8 cellular contexts compared by ENCODE assay signal in the genomic region with DNA sequence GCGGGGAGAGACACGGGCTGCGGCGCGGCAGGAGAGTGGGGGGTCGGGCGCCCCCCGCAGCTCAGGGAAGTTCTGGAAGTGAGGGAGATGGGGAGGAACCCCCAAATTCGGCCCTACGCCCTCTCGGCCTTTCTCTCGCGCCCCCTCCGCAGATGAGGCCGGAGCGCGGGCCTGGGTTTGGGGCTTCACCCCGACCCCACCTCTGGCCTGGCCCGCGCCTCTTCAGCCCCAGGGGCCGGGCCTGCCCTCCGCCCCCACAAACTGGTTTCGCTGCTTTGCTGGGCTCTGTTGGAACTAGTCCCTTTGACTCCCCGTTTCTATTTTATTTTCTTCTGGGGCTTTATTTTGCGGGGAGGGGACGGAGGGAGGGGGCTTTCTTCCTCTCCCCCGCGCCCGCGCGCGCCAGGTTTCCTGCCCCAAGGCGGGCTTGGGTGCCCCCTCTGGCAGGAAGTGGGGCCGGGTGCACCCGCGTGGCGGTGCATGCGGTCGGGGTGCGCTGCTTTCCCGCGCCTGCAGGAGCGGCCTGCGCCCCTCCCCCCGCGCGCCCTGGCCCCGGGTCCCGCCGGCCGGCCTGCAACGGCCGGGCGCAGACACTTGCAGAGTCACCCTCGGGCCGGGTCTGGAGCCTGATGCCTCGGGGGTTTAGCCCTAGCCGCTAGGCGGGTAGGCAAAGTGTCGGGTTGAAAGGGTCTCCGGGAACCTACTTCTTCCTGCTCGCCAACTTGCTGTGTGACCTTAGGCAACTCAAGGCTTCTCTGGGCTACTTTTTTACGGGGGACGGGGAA. TPM values are rescaled to one million over a fixed set of nuclear protein-coding genes. Genes with fewer than 3 reads are reported as not detected.
DNase-seq lines count a peak whose midpoint lies in the region; ATAC-seq and TF ChIP-seq lines count a peak whose summit lies in the region.

No MANE protein-coding gene starts in this region.

- H3K36me3 Mint-ChIP-seq in CD8-positive, alpha-beta memory T cell, result peaks cover 0 to 39% (median 2%) of the 10 kb centered on the region in 3 donors

- peak overlapping the region; percentile 76 for H3K4me2 ChIP-seq in neural cell (ENCODE audit: low read length)

- CTCF ChIA-PET in CD8-positive, alpha-beta memory T cell (lab: Charles Lee), result interaction anchor here (2.1 kb wide), 1 partner anchor 11 kb away, joined by 11 read pairs; a partner anchor contains a TSS

- DNase-seq in CD8-positive, alpha-beta memory T cell, result peak; percentile 54 to 83 (median 70)
- peak; percentile 89 for DNase-seq in H7
- no peak for DNase-seq in NT2/D1 (ENCODE audit: low read depth, low spot score)
- DNase-seq in activated T-cell treated with anti-CD3 and anti-CD28 coated beads, Interleukin-2, amount 50 U/mL, for 48 hours, result peak; percentile 85 to 87
- DNase-seq in fibroblast of pulmonary artery (ENCODE audit: low read depth), result no peak
- DNase-seq in upper lobe of right lung, result peak; percentile 81
- DNase-seq in foreskin melanocyte, result no peak

- H3K9me3 Mint-ChIP-seq in CD8-positive, alpha-beta memory T cell, result no peaks in the 10 kb centered on the region

- H3K9me2 ChIP-seq in neural cell (ENCODE audit: insufficient read depth, low read length), result no peaks in the 10 kb centered on the region

- H3K36me3 ChIP-seq in CD8-positive, alpha-beta memory T cell (ENCODE audit: insufficient read depth, low read length), result peaks cover 16% of the 10 kb centered on the region
- H3K36me3 ChIP-seq in H7 (replicated peaks; ENCODE audit: control insufficient read depth, insufficient read depth, low read length), result peaks cover 38% of the 10 kb centered on the region
- peaks cover 54% of the 10 kb centered on the region for H3K36me3 ChIP-seq in NT2/D1 (ENCODE audit: insufficient read depth, insufficient read length, low read length)
- no peaks in the 10 kb centered on the region for H3K36me3 ChIP-seq in neural cell (ENCODE audit: insufficient read depth, low read length)
- H3K36me3 ChIP-seq in upper lobe of right lung, result peaks cover 23% of the 10 kb centered on the region

- H3K79me2 ChIP-seq in neural cell (replicated peaks; ENCODE audit: insufficient read depth, low read length), result peaks cover 24% of the 10 kb centered on the region

- peaks cover 27% of the 10 kb centered on the region for H3K4me1 ChIP-seq in CD8-positive, alpha-beta memory T cell (ENCODE audit: insufficient read depth, low read length)
- H3K4me1 ChIP-seq in NT2/D1 (ENCODE audit: insufficient read depth, insufficient read length) (peaks cover 15% of the 10 kb centered on the region), upper lobe of right lung (peaks cover 9% of the 10 kb centered on the region)

- peak overlapping the region; percentile 81 for H3K27ac ChIP-seq in CD8-positive, alpha-beta memory T cell (ENCODE audit: low read depth, low read length)
- peak overlapping the region; percentile 31 for H3K27ac ChIP-seq in neural cell (ENCODE audit: low read length)
- H3K27ac ChIP-seq in upper lobe of right lung, result peak overlapping the region; percentile 60

- no peak overlapping the region for H2AFZ ChIP-seq in neural cell (ENCODE audit: low read depth, low read length)

- no peaks in the 10 kb centered on the region for H3K9me3 ChIP-seq in CD8-positive, alpha-beta memory T cell (ENCODE audit: low read length)
- no peaks in the 10 kb centered on the region for H3K9me3 ChIP-seq in NT2/D1 (ENCODE audit: insufficient read depth, low read length)
- no peaks in the 10 kb centered on the region for H3K9me3 ChIP-seq in neural cell (ENCODE audit: low read length)
- H3K9me3 ChIP-seq in upper lobe of right lung, result no peaks in the 10 kb centered on the region

- peak; percentile 15 for TF ChIP-seq EP300 in neural cell (conservative IDR thresholded peaks at IDR 0.05; ENCODE audit: poor library complexity, severe bottlenecking)

- POLR2A ChIA-PET in CD8-positive, alpha-beta memory T cell (lab: Charles Lee), result interaction anchor here (1.0 to 2.4 kb wide), 4 partner anchors 11 to 527 kb away, joined by 4 to 70 read pairs (median 25); a partner anchor contains a TSS

- H3K27ac Mint-ChIP-seq in CD8-positive, alpha-beta memory T cell, result peak overlapping the region; percentile 83 to 97 (median 94)

- H3K27me3 Mint-ChIP-seq in CD8-positive, alpha-beta memory T cell, result no peaks in the 10 kb centered on the region

- H3K4me1 Mint-ChIP-seq in CD8-positive, alpha-beta memory T cell, result peaks cover 35 to 61% (median 42%) of the 10 kb centered on the region in 3 donors

- H3K27me3 ChIP-seq in CD8-positive, alpha-beta memory T cell (ENCODE audit: insufficient read depth, low read length, poor library complexity, severe bottlenecking), result no peaks in the 10 kb centered on the region
- H3K27me3 ChIP-seq in H7 (ENCODE audit: control insufficient read depth, insufficient read depth, low read length) (no peaks in the 10 kb centered on the region), NT2/D1 (ENCODE audit: insufficient read depth, insufficient read length) (no peaks in the 10 kb centered on the region), neural cell (ENCODE audit: insufficient read depth, low read depth, low read length) (peaks cover 6% of the 10 kb centered on the region), upper lobe of right lung (no peaks in the 10 kb centered on the region)

- peak overlapping the region; percentile 80 to 92 (median 85) for H3K4me3 Mint-ChIP-seq in CD8-positive, alpha-beta memory T cell

- peak; percentile 2 for ATAC-seq in upper lobe of right lung

- H3K9ac ChIP-seq in NT2/D1 (ENCODE audit: insufficient read length, low read depth), result peak overlapping the region; percentile 95
- peak overlapping the region; percentile 76 for H3K9ac ChIP-seq in neural cell (ENCODE audit: low read length)

- H4K20me1 ChIP-seq in neural cell (ENCODE audit: insufficient read depth), result peaks cover 4% of the 10 kb centered on the region

- H3K4me3 ChIP-seq in CD8-positive, alpha-beta memory T cell (ENCODE audit: low read length), result peak overlapping the region; percentile 67
- H3K4me3 ChIP-seq in H7 (ENCODE audit: insufficient read depth, low read depth, low read length) (peak overlapping the region; percentile 95), NT2/D1 (ENCODE audit: insufficient read length, low read depth) (peak overlapping the region; percentile 80), fibroblast of pulmonary artery (replicated peaks; ENCODE audit: low read depth, low read length) (peak overlapping the region; percentile 70), neural cell (ENCODE audit: low read length) (peak overlapping the region; percentile 89), upper lobe of right lung (peak overlapping the region; percentile 77)

- no peak for TF ChIP-seq CTCF in fibroblast of pulmonary artery (IDR thresholded peaks at IDR 0.05; ENCODE audit: low read length, missing control alignments)
- TF ChIP-seq CTCF in neural cell (IDR thresholded peaks at IDR 0.05; ENCODE audit: poor library complexity, severe bottlenecking), result peak; percentile 71
- peak; percentile 28 for TF ChIP-seq CTCF in upper lobe of right lung (IDR thresholded peaks at IDR 0.05)

- TF ChIP-seq RAD21 in neural cell (conservative IDR thresholded peaks at IDR 0.05), result peak; percentile 52

- intact Hi-C loops in upper lobe of right lung (cut with DNase I), result no loop called here

- no peaks in the 10 kb centered on the region for H3F3A ChIP-seq in neural cell (ENCODE audit: insufficient read depth, low read length, poor library complexity, severe bottlenecking)

TF ChIP-seq in neural cell, 6 proteins besides CTCF, POLR2A, EP300 and RAD21:
- TF ChIP-seq, protein P1, sequence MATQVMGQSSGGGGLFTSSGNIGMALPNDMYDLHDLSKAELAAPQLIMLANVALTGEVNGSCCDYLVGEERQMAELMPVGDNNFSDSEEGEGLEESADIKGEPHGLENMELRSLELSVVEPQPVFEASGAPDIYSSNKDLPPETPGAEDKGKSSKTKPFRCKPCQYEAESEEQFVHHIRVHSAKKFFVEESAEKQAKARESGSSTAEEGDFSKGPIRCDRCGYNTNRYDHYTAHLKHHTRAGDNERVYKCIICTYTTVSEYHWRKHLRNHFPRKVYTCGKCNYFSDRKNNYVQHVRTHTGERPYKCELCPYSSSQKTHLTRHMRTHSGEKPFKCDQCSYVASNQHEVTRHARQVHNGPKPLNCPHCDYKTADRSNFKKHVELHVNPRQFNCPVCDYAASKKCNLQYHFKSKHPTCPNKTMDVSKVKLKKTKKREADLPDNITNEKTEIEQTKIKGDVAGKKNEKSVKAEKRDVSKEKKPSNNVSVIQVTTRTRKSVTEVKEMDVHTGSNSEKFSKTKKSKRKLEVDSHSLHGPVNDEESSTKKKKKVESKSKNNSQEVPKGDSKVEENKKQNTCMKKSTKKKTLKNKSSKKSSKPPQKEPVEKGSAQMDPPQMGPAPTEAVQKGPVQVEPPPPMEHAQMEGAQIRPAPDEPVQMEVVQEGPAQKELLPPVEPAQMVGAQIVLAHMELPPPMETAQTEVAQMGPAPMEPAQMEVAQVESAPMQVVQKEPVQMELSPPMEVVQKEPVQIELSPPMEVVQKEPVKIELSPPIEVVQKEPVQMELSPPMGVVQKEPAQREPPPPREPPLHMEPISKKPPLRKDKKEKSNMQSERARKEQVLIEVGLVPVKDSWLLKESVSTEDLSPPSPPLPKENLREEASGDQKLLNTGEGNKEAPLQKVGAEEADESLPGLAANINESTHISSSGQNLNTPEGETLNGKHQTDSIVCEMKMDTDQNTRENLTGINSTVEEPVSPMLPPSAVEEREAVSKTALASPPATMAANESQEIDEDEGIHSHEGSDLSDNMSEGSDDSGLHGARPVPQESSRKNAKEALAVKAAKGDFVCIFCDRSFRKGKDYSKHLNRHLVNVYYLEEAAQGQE (IDR thresholded peaks at IDR 0.05; ENCODE audit: borderline replicate concordance), result no peak
- TF ChIP-seq SMC3 (conservative IDR thresholded peaks at IDR 0.05; ENCODE audit: poor library complexity), result peak; percentile 53
- TF ChIP-seq TAF1 (IDR thresholded peaks at IDR 0.05; ENCODE audit: low read depth), result no peak
- TF ChIP-seq EZH2 (IDR thresholded peaks at IDR 0.05; ENCODE audit: borderline replicate concordance, insufficient read depth, low read length, poor library complexity, severe bottlenecking), result no peak
- TF ChIP-seq MXI1 (conservative IDR thresholded peaks at IDR 0.05; ENCODE audit: poor library complexity, severe bottlenecking), result peak; percentile 92
- peak; percentile 7 for TF ChIP-seq POLR2AphosphoS5 (IDR thresholded peaks at IDR 0.05)

RNA-seq across cellular contexts. Expression of a gene that starts 1.2 kb away (rescaled TPM):
- 100 to 1,000 TPM; 490 to 506 TPM for total RNA-seq in CD8-positive, alpha-beta memory T cell
- 33.1 TPM for polyA plus RNA-seq in CD8-positive, alpha-beta memory T cell
- 1,768 and 1,892 TPM in 2 replicates for total RNA-seq in H7 (2014; rRNA removed; shearing (Covaris generic))
- polyA plus RNA-seq in neural cell, result 31.5 and 42.2 TPM in 2 replicates
- polyA minus RNA-seq in neural cell, result 39.0 and 39.9 TPM in 2 replicates
- 54.7 TPM for total RNA-seq in upper lobe of right lung

RNA-seq across cellular contexts. Expression of a gene that starts 10.9 kb away (rescaled TPM):
- total RNA-seq in CD8-positive, alpha-beta memory T cell, result 10 to 100 TPM; 23.0 to 26.0 TPM
- 62.5 TPM for polyA plus RNA-seq in CD8-positive, alpha-beta memory T cell
- 12.4 and 24.5 TPM in 2 replicates for total RNA-seq in H7 (2014; rRNA removed; shearing (Covaris generic))
- polyA plus RNA-seq in neural cell, result 78.8 and 82.1 TPM in 2 replicates
- 16.3 and 20.8 TPM in 2 replicates for polyA minus RNA-seq in neural cell
- total RNA-seq in upper lobe of right lung, result 32.6 TPM

Comparison
In these comparisons a context has a peak if more than half of its experiments do, and no peak if none do; other contexts are left out.
1. DNase-seq: peak in CD8-positive, alpha-beta memory T cell (5 of 5), H7 (single experiment), activated T-cell treated with anti-CD3 and anti-CD28 coated beads, Interleukin-2, amount 50 U/mL, for 48 hours (2 of 2) and upper lobe of right lung (single experiment); none in NT2/D1 (single experiment), fibroblast of pulmonary artery (single experiment) and foreskin melanocyte (single experiment).
2. H3K27ac ChIP-seq: peak in every context shown above with its lines; median percentile 81 in CD8-positive, alpha-beta memory T cell; 60 in upper lobe of right lung; 31 in neural cell.
3. Peak in every context shown above with its lines, with median percentiles within 50 percentile points of each other: H3K4me3 ChIP-seq.